17 cellular contexts compared by ENCODE assay signal in genomic region chr20:44800398-44801046, GRCh38. TPM values are rescaled to one million over a fixed set of nuclear protein-coding genes. Genes with fewer than 3 reads are reported as not detected.
DNase-seq lines count a peak whose midpoint lies in the region; ATAC-seq, FAIRE-seq and TF ChIP-seq lines count a peak whose summit lies in the region.
"Had no signal": no experiment of that assay in that cellular context is flagged by ENCODE, and none has a peak within 500 bp of the region (broad histone marks: within the 10 kb centered on the region; RNA-seq: fewer than 3 reads in every experiment).

No MANE protein-coding gene starts in this region.

- no peak for FAIRE-seq in frontal cortex (lab: Jason Lieb, UNC)

- intact Hi-C loops in left cardiac atrium (cut with DNase I) = no loop called here

- peaks cover 17% of the 10 kb centered on the region for H3K4me1 Mint-ChIP-seq in WTC11
- H3K4me1 Mint-ChIP-seq: activated B cell treated with CpG ODN at 0.5 μM for 24 hours; naive thymus-derived CD4-positive, alpha-beta T cell had no signal

- POLR2A ChIA-PET in WTC11 (lab: Charles Lee) = no interaction called here

- CTCF ChIA-PET in WTC11 (lab: Charles Lee) = interaction anchor here (0.7 to 9.1 kb wide), 20 partner anchors 9 to 429 kb away, joined by 3 to 65 read pairs (median 4); no protein-coding TSS in a partner anchor

- ATAC-seq in WTC11 (peak; percentile 74), HG02588 (IDR thresholded peaks at IDR 0.05; ENCODE audit: unreplicated experiment) (no peak), left cardiac atrium (no peak)
- ATAC-seq: body of pancreas; esophagus mucosa; naive thymus-derived CD4-positive, alpha-beta T cell had no signal

- DNase-seq in activated CD4-positive, alpha-beta T cell treated with anti-CD3 and anti-CD28 coated beads, Interleukin-2, amount 50 U/mL, for 48 hours = peak; percentile 17 to 20
- no peak for DNase-seq in activated CD4-positive, alpha-beta T cell treated with anti-CD3 and anti-CD28 coated beads for 1 hour
- DNase-seq in KBM-7 (peak; percentile 50), WTC11 (ENCODE audit: low spot score) (peak; percentile 63), myocyte (ENCODE audit: low read depth) (peak; percentile 24), frontal cortex (ENCODE audit: low spot score in 2 of 2) (no peak), left cardiac atrium (no peak)
- DNase-seq: ACHN, activated B cell treated with CpG ODN at 0.5 μM for 24 hours, EL, islet precursor cell had no signal

- TF ChIP-seq CTCF in WTC11 (IDR thresholded peaks at IDR 0.05) = no peak; the same call in 1 of the 2 replicates

- no peak overlapping the region for H3K4me3 Mint-ChIP-seq in WTC11
- H3K4me3 Mint-ChIP-seq: activated B cell treated with CpG ODN at 0.5 μM for 24 hours; naive thymus-derived CD4-positive, alpha-beta T cell; type B pancreatic cell had no signal

- no peak overlapping the region for H3K27ac Mint-ChIP-seq in WTC11
- H3K27ac Mint-ChIP-seq: activated B cell treated with CpG ODN at 0.5 μM for 24 hours; naive thymus-derived CD4-positive, alpha-beta T cell; type B pancreatic cell had no signal

- H3K9me3 Mint-ChIP-seq in WTC11 = no peaks in the 10 kb centered on the region
- H3K9me3 Mint-ChIP-seq: activated B cell treated with CpG ODN at 0.5 μM for 24 hours; naive thymus-derived CD4-positive, alpha-beta T cell; type B pancreatic cell had no signal

- no peaks in the 10 kb centered on the region for H3K36me3 Mint-ChIP-seq in WTC11
- H3K36me3 Mint-ChIP-seq: naive thymus-derived CD4-positive, alpha-beta T cell; type B pancreatic cell had no signal

- in situ Hi-C loops in KBM-7 (cut with MboI; ENCODE audit: low pct_unique_long_range_greater_than_20kb, low sequenced_read_pairs) = no loop called here

- H3K27me3 Mint-ChIP-seq in WTC11 (ENCODE audit: low read depth) = no peaks in the 10 kb centered on the region

TF ChIP-seq in WTC11, 78 proteins besides CTCF, POLR2A, EP300 and RAD21:
- TF ChIP-seq SP1 (CRISPR knock-in tag; conservative IDR thresholded peaks at IDR 0.05) (no peak), ZNF263 (CRISPR knock-in tag; IDR thresholded peaks at IDR 0.05; ENCODE audit: low read depth) (no peak)
TF ChIP-seq in WTC11: peak in this region for 0.

RNA-seq across cellular contexts. Expression of gene RIMS4, which starts 9.8 kb away (rescaled TPM):
- 24.8 to 27.4 TPM (median 27.3 TPM) in 3 replicates for total RNA-seq in WTC11 (2021)
- not detected in 2 replicates for total RNA-seq in myocyte
- polyA plus RNA-seq in myocyte (2012) = not detected
- 43.2 TPM for total RNA-seq in frontal cortex
- under 1 TPM; 0.58 to 0.80 TPM for total RNA-seq in left cardiac atrium
- total RNA-seq: activated B cell treated with CpG ODN at 0.5 μM for 24 hours; naive thymus-derived CD4-positive, alpha-beta T cell; smooth muscle cell had no signal
- polyA plus RNA-seq: naive thymus-derived CD4-positive, alpha-beta T cell; smooth muscle cell had no signal

RNA-seq across cellular contexts. Expression of gene KCNK15, which starts 54.9 kb away (rescaled TPM):
- total RNA-seq in WTC11 (2021) (0.24 to 0.37 TPM (median 0.32 TPM) in 3 replicates), myocyte (not detected in 2 replicates), frontal cortex (not detected), left cardiac atrium (1 to 10 TPM; 2.2 to 2.6 TPM)
- 0.24 TPM for polyA plus RNA-seq in myocyte (2012)
- polyA plus RNA-seq: naive thymus-derived CD4-positive, alpha-beta T cell had no signal

Comparison
In these comparisons a context has a peak if more than half of its experiments do, and no peak if none do; other contexts are left out.
1. DNase-seq: peak in activated CD4-positive, alpha-beta T cell treated with anti-CD3 and anti-CD28 coated beads, Interleukin-2, amount 50 U/mL, for 48 hours (2 of 2), KBM-7 (single experiment), WTC11 (single experiment) and myocyte (single experiment); none in activated CD4-positive, alpha-beta T cell treated with anti-CD3 and anti-CD28 coated beads for 1 hour (single experiment), frontal cortex (0 of 2) and left cardiac atrium (single experiment).
2. RNA of gene RIMS4, which starts 9.8 kb away (total RNA-seq): 43.2 TPM in frontal cortex (single experiment) and 24.8 to 27.4 TPM in WTC11; 0.58 to 0.80 TPM in left cardiac atrium and not detected in myocyte; every median in the first group is over 10 times any median in the second.